In the genomic region with DNA sequence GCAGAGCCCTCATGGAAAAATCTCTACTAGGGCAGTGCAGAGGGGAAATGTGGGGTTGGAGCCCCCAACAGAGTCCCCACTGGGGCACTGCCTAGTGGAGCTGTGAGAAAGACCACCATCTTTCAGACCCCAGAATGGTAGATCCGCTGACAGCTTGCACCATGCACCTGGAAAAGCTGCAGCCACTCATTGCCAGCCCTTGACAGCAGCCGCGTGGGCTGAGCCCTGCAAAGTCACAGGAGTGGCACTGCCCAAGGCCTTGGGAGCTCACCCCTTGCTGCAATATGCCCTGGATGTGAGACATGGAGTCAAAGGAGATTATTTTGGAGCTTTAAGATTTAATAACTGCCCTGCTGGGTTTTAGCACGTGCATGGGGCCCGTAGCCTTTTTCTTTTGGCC, we compare ENCODE assay signal across 2 cellular contexts. TPM values are rescaled to one million over a fixed set of nuclear protein-coding genes. Genes with fewer than 3 reads are reported as not detected.
"Had no signal": no experiment of that assay in that cellular context is flagged by ENCODE, and none has a peak within 500 bp of the region (broad histone marks: within the 10 kb centered on the region; RNA-seq: fewer than 3 reads in every experiment).

No MANE protein-coding gene starts in this region.

RNA-seq across cellular contexts. Expression of gene DZIP1, which starts 40.5 kb away (rescaled TPM):
- total RNA-seq: HT-29 had no signal
- polyA plus RNA-seq: IgD-negative memory B cell had no signal
